ENCODE assay signal across 8 cellular contexts in genomic region chr7:5898480-5899224, GRCh38. TPM values are rescaled to one million over a fixed set of nuclear protein-coding genes. Genes with fewer than 3 reads are reported as not detected.
DNase-seq lines count a peak whose midpoint lies in the region; ATAC-seq, FAIRE-seq and TF ChIP-seq lines count a peak whose summit lies in the region.
"Not testable (repeated sequence)": the region's sequence is repeated elsewhere in the genome, so short reads cannot be mapped to it uniquely, and the experiment has no call there.

TSS of gene CCZ1 (plus strand) at chr7:5898733. CDS start at chr7:5898800, 67 bp downstream.

- 4% methylated on average over 16 of the region's 64 CpGs; no CpG with 5 or more reads in 1 of the 2 experiments for WGBS in H1 (ENCODE audit: extremely low coverage in 1 of 2, insufficient coverage in 1 of 2, insufficient read length in 1 of 2, insufficient replicate concordance in 2 of 2, low coverage in 1 of 2, low lambda C conversion rate in 2 of 2, missing lambda C conversion rate in 1 of 2), 2 experiments
- no CpG with 5 or more reads among the region's 64 CpGs for WGBS in mesenchymal stem cell

- H3K23ac ChIP-seq in H1 (ENCODE audit: insufficient read length); mesenchymal stem cell (ENCODE audit: low read length in 2 of 2): not testable (repeated sequence)

- H3K4me1 Mint-ChIP-seq in CD8-positive, alpha-beta T cell (ENCODE audit: low read depth); activated CD8-positive, alpha-beta memory T cell treated with anti-CD3 and anti-CD28 coated beads, Interleukin-2, amount 10 ng/mL, durations not matched to agents 7 days and 5 days: not testable (repeated sequence)

- not testable (repeated sequence) for H3K9ac ChIP-seq in H1 (replicated peaks in 1 of 4; ENCODE audit: extremely low read depth in 1 of 4, low read depth in 3 of 4, low read length in 3 of 4)
- H3K9ac ChIP-seq in mesenchymal stem cell (ENCODE audit: low read length) = peak within 1 kb of the TSS; percentile 71

- not testable (repeated sequence) for H2BK20ac ChIP-seq in H1 (ENCODE audit: low read length)

- H3K14ac ChIP-seq in H1 (ENCODE audit: insufficient read length); mesenchymal stem cell (ENCODE audit: low read length in 2 of 2): not testable (repeated sequence)

- peak within 1 kb of the TSS; percentile 90 for H3K27ac Mint-ChIP-seq in CD8-positive, alpha-beta T cell
- H3K27ac Mint-ChIP-seq in activated CD8-positive, alpha-beta memory T cell treated with anti-CD3 and anti-CD28 coated beads, Interleukin-2, amount 10 ng/mL, durations not matched to agents 7 days and 5 days = peak within 1 kb of the TSS; percentile 87

- H3K27me3 Mint-ChIP-seq in CD8-positive, alpha-beta T cell (ENCODE audit: low read depth); activated CD8-positive, alpha-beta memory T cell treated with anti-CD3 and anti-CD28 coated beads, Interleukin-2, amount 10 ng/mL, durations not matched to agents 7 days and 5 days: not testable (repeated sequence)

- not testable (repeated sequence) for H3K27me3 ChIP-seq in CD8-positive, alpha-beta T cell (ENCODE audit: insufficient read depth, low read length); H1 (replicated peaks in 1 of 4; ENCODE audit: control insufficient read depth in 3 of 4, extremely low read depth in 1 of 4, insufficient read depth in 3 of 4, low read length in 3 of 4); mesenchymal stem cell (ENCODE audit: control insufficient read depth in 1 of 2, insufficient read depth in 1 of 2, low read length in 2 of 2)

- peak within 1 kb of the TSS; percentile 87 for H3K4me3 Mint-ChIP-seq in CD8-positive, alpha-beta T cell
- H3K4me3 Mint-ChIP-seq in activated CD8-positive, alpha-beta memory T cell treated with anti-CD3 and anti-CD28 coated beads, Interleukin-2, amount 10 ng/mL, durations not matched to agents 7 days and 5 days = peak within 1 kb of the TSS; percentile 80

- H2AK5ac ChIP-seq in H1 (ENCODE audit: low read depth, low read length); mesenchymal stem cell (ENCODE audit: low read length, severe bottlenecking): not testable (repeated sequence)

- not testable (repeated sequence) for H3K4me1 ChIP-seq in CD8-positive, alpha-beta T cell (ENCODE audit: insufficient read depth, low read length); H1 (replicated peaks in 1 of 4; ENCODE audit: control insufficient read depth in 3 of 4, insufficient read depth in 4 of 4, low read length in 3 of 4); mesenchymal stem cell (ENCODE audit: control insufficient read depth, insufficient read depth, low read depth, low read length)

- POLR2A ChIA-PET in CD8-positive, alpha-beta T cell (lab: Charles Lee); H1 (lab: Charles Lee; ENCODE audit: partially characterized antibody): not testable (repeated sequence)

- H3K27ac ChIP-seq in CD8-positive, alpha-beta T cell (ENCODE audit: low read depth, low read length) = peak within 1 kb of the TSS; percentile 50
- not testable (repeated sequence) for H3K27ac ChIP-seq in H1 (ENCODE audit: low read depth, low read length); mesenchymal stem cell (ENCODE audit: low read length, poor library complexity, severe bottlenecking)

- not testable (repeated sequence) for H3K36me3 ChIP-seq in CD8-positive, alpha-beta T cell (ENCODE audit: insufficient read depth, low read length); H1 (ENCODE audit: control insufficient read depth in 2 of 4, insufficient read depth in 4 of 4, low read length in 3 of 4)
- H3K36me3 ChIP-seq in mesenchymal stem cell (ENCODE audit: control insufficient read depth in 1 of 2, insufficient read depth in 2 of 2, low read depth in 1 of 2, low read length in 2 of 2) = peaks cover 1 to 11% of the 10 kb centered on the region in 2 experiments

- not testable (repeated sequence) for H3K4ac ChIP-seq in H1 (replicated peaks; ENCODE audit: insufficient read length, low read depth, low read length); mesenchymal stem cell (ENCODE audit: low read depth in 1 of 2, low read length in 2 of 2)

- not testable (repeated sequence) for H3K23me2 ChIP-seq in H1 (ENCODE audit: low read depth, low read length)

- H4K91ac ChIP-seq in H1 (replicated peaks; ENCODE audit: insufficient read length, low read length); mesenchymal stem cell (ENCODE audit: low read length): not testable (repeated sequence)

- TF ChIP-seq CTCF in CD8-positive, alpha-beta T cell (IDR thresholded peaks at IDR 0.05); H1 (IDR thresholded peaks at IDR 0.05; ENCODE audit: control extremely low read depth in 1 of 3, insufficient read depth in 1 of 3, low read depth in 1 of 3, low read length in 3 of 3): not testable (repeated sequence)

- not testable (repeated sequence) for H4K5ac ChIP-seq in H1 (ENCODE audit: insufficient read length, low read depth, low read length)

- H3K9me3 Mint-ChIP-seq in CD8-positive, alpha-beta T cell; activated CD8-positive, alpha-beta memory T cell treated with anti-CD3 and anti-CD28 coated beads, Interleukin-2, amount 10 ng/mL, durations not matched to agents 7 days and 5 days (ENCODE audit: low read depth): not testable (repeated sequence)

- peak within 1 kb of the TSS; percentile 33 for H3K4me3 ChIP-seq in CD8-positive, alpha-beta T cell (ENCODE audit: low read depth, low read length)
- H3K4me3 ChIP-seq in H1 (ENCODE audit: extremely low read depth in 1 of 4, insufficient read depth in 2 of 4, low read depth in 3 of 4, low read length in 4 of 4) = peak within 1 kb of the TSS in 3 of 4 experiments; percentile 12 to 52 (median 35); a peak in 4 of 8 replicates
- peak within 1 kb of the TSS in 1 of 2 experiments; percentile 63 for H3K4me3 ChIP-seq in mesenchymal stem cell (ENCODE audit: insufficient read depth in 1 of 2, low read depth in 1 of 2, low read length in 2 of 2)

- intact Hi-C loops in CD8-positive, alpha-beta T cell (cut with DNase I, micrococcal nuclease) = not testable (repeated sequence)

- not testable (repeated sequence) for H3K79me2 ChIP-seq in H1 (ENCODE audit: control insufficient read depth in 1 of 2, insufficient read depth in 2 of 2, low read length in 2 of 2)

- TF ChIP-seq EP300 in H1 (IDR thresholded peaks at IDR 0.05; ENCODE audit: borderline replicate concordance in 1 of 2, low read depth in 2 of 2, low read length in 2 of 2) = not testable (repeated sequence)

- H3K4me2 ChIP-seq in H1 (ENCODE audit: insufficient read depth in 1 of 2, low read depth in 2 of 2, low read length in 2 of 2) = not testable (repeated sequence)
- H3K4me2 ChIP-seq in mesenchymal stem cell (ENCODE audit: low read length, poor library complexity, severe bottlenecking) = peak within 1 kb of the TSS; percentile 43

- H3K56ac ChIP-seq in H1 (replicated peaks; ENCODE audit: insufficient read length, low read depth, low read length) = not testable (repeated sequence)

- not testable (repeated sequence) for H2BK12ac ChIP-seq in H1 (ENCODE audit: low read depth, low read length); mesenchymal stem cell (ENCODE audit: low read length in 2 of 2)

- not testable (repeated sequence) for H4K8ac ChIP-seq in H1 (ENCODE audit: extremely low read depth, insufficient read depth, low read length); mesenchymal stem cell (ENCODE audit: low read length)

- not testable (repeated sequence) for TF ChIP-seq RAD21 in H1 (IDR thresholded peaks at IDR 0.05 in 1 of 2, conservative IDR thresholded peaks at IDR 0.05 in 1 of 2; ENCODE audit: low read depth in 2 of 2, low read length in 2 of 2)

- H2BK120ac ChIP-seq in H1 (replicated peaks; ENCODE audit: low read depth, low read length); mesenchymal stem cell (ENCODE audit: low read depth, low read length): not testable (repeated sequence)

- CTCF ChIA-PET in CD8-positive, alpha-beta T cell (lab: Charles Lee); activated CD8-positive, alpha-beta memory T cell treated with anti-CD3 and anti-CD28 coated beads, Interleukin-2, amount 10 ng/mL, durations not matched to agents 7 days and 5 days (lab: Charles Lee); H1 (lab: Charles Lee; ENCODE audit: partially characterized antibody): not testable (repeated sequence)

- peaks cover 16% of the 10 kb centered on the region for H3K36me3 Mint-ChIP-seq in CD8-positive, alpha-beta T cell
- H3K36me3 Mint-ChIP-seq in activated CD8-positive, alpha-beta memory T cell treated with anti-CD3 and anti-CD28 coated beads, Interleukin-2, amount 10 ng/mL, durations not matched to agents 7 days and 5 days = not testable (repeated sequence)

- TF ChIP-seq POLR2A in H1 (IDR thresholded peaks at IDR 0.05; ENCODE audit: control extremely low read depth in 1 of 2, low read depth in 2 of 2, low read length in 2 of 2) = not testable (repeated sequence)

- not testable (repeated sequence) for H2BK5ac ChIP-seq in H1 (ENCODE audit: low read depth, low read length); mesenchymal stem cell (ENCODE audit: low read depth, low read length, poor library complexity, severe bottlenecking)

- not testable (repeated sequence) for H2AFZ ChIP-seq in H1 (ENCODE audit: low read length); mesenchymal stem cell (ENCODE audit: low read depth, low read length)

- not testable (repeated sequence) for H3K79me1 ChIP-seq in H1 (ENCODE audit: low read depth, low read length); mesenchymal stem cell (replicated peaks; ENCODE audit: low read length, poor library complexity, severe bottlenecking)

- H3K18ac ChIP-seq in H1 (ENCODE audit: extremely low read depth, low read length); mesenchymal stem cell (ENCODE audit: low read depth in 1 of 2, low read length in 2 of 2): not testable (repeated sequence)

- not testable (repeated sequence) for FAIRE-seq in H1 (lab: Jason Lieb, UNC)

- H2BK15ac ChIP-seq in H1 (ENCODE audit: low read length); mesenchymal stem cell (ENCODE audit: low read depth, poor library complexity, severe bottlenecking): not testable (repeated sequence)

- peak; percentile 91 for ATAC-seq in CD8-positive, alpha-beta T cell
- ATAC-seq in GM19438 (IDR thresholded peaks at IDR 0.05; ENCODE audit: low read depth, unreplicated experiment) (peak; percentile 85), HG03460 (IDR thresholded peaks at IDR 0.05; ENCODE audit: unreplicated experiment) (peak; percentile 93)
- ATAC-seq in activated CD8-positive, alpha-beta memory T cell treated with anti-CD3 and anti-CD28 coated beads, Interleukin-2, amount 10 ng/mL, durations not matched to agents 7 days and 5 days = peak; percentile 93

- DNase-seq in CD8-positive, alpha-beta T cell = peak; percentile 5 to 86 (median 83)
- DNase-seq in NOMO-1 treated with DMSO at 0.1 percent for 48 hours (lab: John Stamatoyannopoulos, UW; ENCODE audit: unreplicated experiment) (peak; percentile 8), H1 (ENCODE audit: low read depth in 1 of 2, low spot score in 2 of 2) (peak; percentile 5 to 75), mesenchymal stem cell (peak; percentile 57)
- DNase-seq in activated CD8-positive, alpha-beta memory T cell treated with anti-CD3 and anti-CD28 coated beads, Interleukin-2, amount 10 ng/mL, durations not matched to agents 7 days and 5 days = peak; percentile 82
- peak; percentile 72 for DNase-seq in stimulated activated CD8-positive, alpha-beta memory T cell treated with anti-CD3 and anti-CD28 coated beads, Interleukin-12 subunit alpha, Interleukin-12 subunit beta, amount 100 ng/mL, for 1 hour (ENCODE audit: low read depth)

- H4K20me1 ChIP-seq in H1 (replicated peaks in 1 of 2; ENCODE audit: control insufficient read depth in 1 of 2, insufficient read depth in 2 of 2, low read length in 2 of 2) = not testable (repeated sequence)

- H3K9me3 ChIP-seq in CD8-positive, alpha-beta T cell (ENCODE audit: low read length); H1 (ENCODE audit: insufficient read depth in 2 of 2, low read depth in 1 of 2, low read length in 1 of 2); mesenchymal stem cell (ENCODE audit: control insufficient read depth, low read length): not testable (repeated sequence)

RNA-seq across cellular contexts. Expression of gene CCZ1, which starts in this region (rescaled TPM):
- total RNA-seq in CD8-positive, alpha-beta T cell = 10 to 100 TPM; 81.3 to 81.9 TPM
- 10 to 100 TPM; 74.5 to 93.0 TPM for total RNA-seq in activated CD8-positive, alpha-beta memory T cell treated with anti-CD3 and anti-CD28 coated beads, Interleukin-2, amount 10 ng/mL, durations not matched to agents 7 days and 5 days
- total RNA-seq in H1 (2021; fragmentation: NEBNext Ultra II Directional; extraction: Animal tissue kit (Norgen Biotek cat#: 25700)) = 150 and 163 TPM in 2 replicates
- 33.6 and 56.3 TPM in 2 replicates for polyA plus RNA-seq in H1 (2011; rRNA removed)
- polyA plus RNA-seq in H1 (2011; cell fraction: cytosol; rRNA removed) = 72.4 TPM
- 30.0 TPM for polyA plus RNA-seq in H1 (2011; cell fraction: nucleus; rRNA removed)
- 82.1 to 170 TPM (median 86.8 TPM) in 4 replicates for polyA plus RNA-seq in H1 (2012, experiment 1 of 2)
- polyA plus RNA-seq in H1 (2012, experiment 2 of 2) = 25.3 TPM
- polyA plus RNA-seq in H1 (2013, experiment 1 of 2) = 94.4 TPM
- 96.6 TPM for polyA plus RNA-seq in H1 (2013, experiment 2 of 2)
- polyA minus RNA-seq in H1 (2011; rRNA and poly(A)+ RNA removed) = 35.8 and 37.8 TPM in 2 replicates
- polyA minus RNA-seq in H1 (2011; cell fraction: cytosol; rRNA and poly(A)+ RNA removed) = 23.5 TPM
- 27.3 TPM for polyA minus RNA-seq in H1 (2011; cell fraction: nucleus; rRNA and poly(A)+ RNA removed)
- polyA plus RNA-seq in mesenchymal stem cell (2013, experiment 1 of 2) = 94.5 TPM
- polyA plus RNA-seq in mesenchymal stem cell (2013, experiment 2 of 2) = 99.9 TPM

Comparison
In these comparisons a context has a peak if more than half of its experiments do, and no peak if none do; other contexts are left out.
1. DNase-seq: peak in every context shown above with its lines; median percentile 83 in CD8-positive, alpha-beta T cell; 82 in activated CD8-positive, alpha-beta memory T cell treated with anti-CD3 and anti-CD28 coated beads, Interleukin-2, amount 10 ng/mL, durations not matched to agents 7 days and 5 days; 72 in stimulated activated CD8-positive, alpha-beta memory T cell treated with anti-CD3 and anti-CD28 coated beads, Interleukin-12 subunit alpha, Interleukin-12 subunit beta, amount 100 ng/mL, for 1 hour; 57 in mesenchymal stem cell; 40 in H1; 8 in NOMO-1 treated with DMSO at 0.1 percent for 48 hours.